1 cellular context compared by ENCODE assay signal in the genomic region with DNA sequence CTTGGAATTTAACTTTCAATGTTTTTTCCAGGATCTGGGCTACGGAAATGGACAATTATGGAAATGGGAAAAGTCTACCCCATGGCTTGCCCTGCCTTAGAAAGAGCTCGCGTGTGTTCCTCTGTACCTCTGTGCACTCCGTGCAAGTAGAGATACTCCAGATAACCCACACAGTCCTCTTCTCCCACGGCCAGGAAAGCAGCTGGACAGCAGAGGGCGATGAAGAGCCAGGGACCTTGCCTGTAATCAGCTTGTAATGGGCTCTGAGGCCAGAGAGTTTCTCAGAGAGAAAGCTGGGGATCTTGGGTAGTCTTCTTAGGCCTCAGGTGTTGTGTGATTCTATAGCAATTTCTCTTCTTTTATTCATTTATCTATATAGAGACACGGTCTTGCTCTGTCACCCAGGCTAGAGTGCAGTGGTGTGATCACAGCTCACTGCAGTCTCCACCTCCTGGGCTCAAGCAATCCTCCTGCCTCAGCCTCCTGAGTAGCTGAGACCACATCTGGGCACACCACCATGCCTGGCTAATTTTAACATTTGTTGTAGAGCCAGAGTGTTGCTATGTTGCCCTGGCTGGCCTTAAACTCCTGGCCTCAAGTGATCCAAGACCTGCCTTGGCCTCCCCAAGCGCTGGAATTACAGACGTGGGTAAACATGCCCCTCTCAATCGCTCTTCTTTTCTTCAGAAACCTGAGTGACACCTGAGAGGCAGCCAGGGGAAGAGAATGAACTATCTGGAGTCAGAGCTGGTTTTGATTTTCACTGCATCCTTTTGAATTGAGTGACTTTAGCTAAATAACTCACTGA.
TF ChIP-seq lines count a peak whose summit lies in the region.

No MANE protein-coding gene starts in this region.

TF ChIP-seq in K562, 482 proteins besides CTCF, POLR2A, EP300 and RAD21:
- peak; percentile 28; the same call in 1 of the 2 replicates for TF ChIP-seq JUND (IDR thresholded peaks at IDR 0.05; ENCODE audit: borderline replicate concordance, low read depth, low read length)
- TF ChIP-seq JUND (tag; IDR thresholded peaks at IDR 0.05; ENCODE audit: borderline replicate concordance, low read depth, low read length), result no peak; the same call in 2 of the 3 replicates
- TF ChIP-seq ARID2 (IDR thresholded peaks at IDR 0.05), result peak; percentile 77
- peak; percentile 15; the same call in 1 of the 2 replicates for TF ChIP-seq MYC (IDR thresholded peaks at IDR 0.05; ENCODE audit: low read depth, low read length)
- TF ChIP-seq MYC (CRISPR knock-in tag; IDR thresholded peaks at IDR 0.05; ENCODE audit: borderline replicate concordance, low read depth), result no peak
- TF ChIP-seq, protein P1, sequence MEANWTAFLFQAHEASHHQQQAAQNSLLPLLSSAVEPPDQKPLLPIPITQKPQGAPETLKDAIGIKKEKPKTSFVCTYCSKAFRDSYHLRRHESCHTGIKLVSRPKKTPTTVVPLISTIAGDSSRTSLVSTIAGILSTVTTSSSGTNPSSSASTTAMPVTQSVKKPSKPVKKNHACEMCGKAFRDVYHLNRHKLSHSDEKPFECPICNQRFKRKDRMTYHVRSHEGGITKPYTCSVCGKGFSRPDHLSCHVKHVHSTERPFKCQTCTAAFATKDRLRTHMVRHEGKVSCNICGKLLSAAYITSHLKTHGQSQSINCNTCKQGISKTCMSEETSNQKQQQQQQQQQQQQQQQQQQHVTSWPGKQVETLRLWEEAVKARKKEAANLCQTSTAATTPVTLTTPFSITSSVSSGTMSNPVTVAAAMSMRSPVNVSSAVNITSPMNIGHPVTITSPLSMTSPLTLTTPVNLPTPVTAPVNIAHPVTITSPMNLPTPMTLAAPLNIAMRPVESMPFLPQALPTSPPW (CRISPR knock-in tag; IDR thresholded peaks at IDR 0.05), result peak; percentile 37; the same call in 1 of the 2 replicates
- TF ChIP-seq XRCC5 (IDR thresholded peaks at IDR 0.05; ENCODE audit: low read depth, low read length), result 0 out of 2 replicates have a peak, but pooled peaks have one; percentile 30
- TF ChIP-seq, protein P2, sequence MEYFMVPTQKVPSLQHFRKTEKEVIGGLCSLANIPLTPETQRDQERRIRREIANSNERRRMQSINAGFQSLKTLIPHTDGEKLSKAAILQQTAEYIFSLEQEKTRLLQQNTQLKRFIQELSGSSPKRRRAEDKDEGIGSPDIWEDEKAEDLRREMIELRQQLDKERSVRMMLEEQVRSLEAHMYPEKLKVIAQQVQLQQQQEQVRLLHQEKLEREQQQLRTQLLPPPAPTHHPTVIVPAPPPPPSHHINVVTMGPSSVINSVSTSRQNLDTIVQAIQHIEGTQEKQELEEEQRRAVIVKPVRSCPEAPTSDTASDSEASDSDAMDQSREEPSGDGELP (CRISPR knock-in tag; IDR thresholded peaks at IDR 0.05; ENCODE audit: borderline replicate concordance), result peak; percentile 40; the same call in 1 of the 2 replicates
- peak; percentile 71; the same call in 1 of the 2 replicates for TF ChIP-seq SMAD3 (CRISPR knock-in tag; conservative IDR thresholded peaks at IDR 0.05)
- no peak for TF ChIP-seq ZNF175 (CRISPR knock-in tag; IDR thresholded peaks at IDR 0.05; ENCODE audit: low read depth)
- TF ChIP-seq, protein P3, sequence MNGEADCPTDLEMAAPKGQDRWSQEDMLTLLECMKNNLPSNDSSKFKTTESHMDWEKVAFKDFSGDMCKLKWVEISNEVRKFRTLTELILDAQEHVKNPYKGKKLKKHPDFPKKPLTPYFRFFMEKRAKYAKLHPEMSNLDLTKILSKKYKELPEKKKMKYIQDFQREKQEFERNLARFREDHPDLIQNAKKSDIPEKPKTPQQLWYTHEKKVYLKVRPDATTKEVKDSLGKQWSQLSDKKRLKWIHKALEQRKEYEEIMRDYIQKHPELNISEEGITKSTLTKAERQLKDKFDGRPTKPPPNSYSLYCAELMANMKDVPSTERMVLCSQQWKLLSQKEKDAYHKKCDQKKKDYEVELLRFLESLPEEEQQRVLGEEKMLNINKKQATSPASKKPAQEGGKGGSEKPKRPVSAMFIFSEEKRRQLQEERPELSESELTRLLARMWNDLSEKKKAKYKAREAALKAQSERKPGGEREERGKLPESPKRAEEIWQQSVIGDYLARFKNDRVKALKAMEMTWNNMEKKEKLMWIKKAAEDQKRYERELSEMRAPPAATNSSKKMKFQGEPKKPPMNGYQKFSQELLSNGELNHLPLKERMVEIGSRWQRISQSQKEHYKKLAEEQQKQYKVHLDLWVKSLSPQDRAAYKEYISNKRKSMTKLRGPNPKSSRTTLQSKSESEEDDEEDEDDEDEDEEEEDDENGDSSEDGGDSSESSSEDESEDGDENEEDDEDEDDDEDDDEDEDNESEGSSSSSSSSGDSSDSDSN (IDR thresholded peaks at IDR 0.05; ENCODE audit: borderline replicate concordance in 1 of 2, low read depth in 2 of 2, low read length in 2 of 2), result 0 out of 4 replicates have a peak, but pooled peaks of 1 of the 2 experiments have one; percentile 44
- TF ChIP-seq RB1 (IDR thresholded peaks at IDR 0.05; ENCODE audit: low read depth), result peak; percentile 80
- 0 out of 2 replicates have a peak, but pooled peaks have one; percentile 34 for TF ChIP-seq ESRRA (IDR thresholded peaks at IDR 0.05; ENCODE audit: borderline replicate concordance, low read depth)
- TF ChIP-seq, protein P4, sequence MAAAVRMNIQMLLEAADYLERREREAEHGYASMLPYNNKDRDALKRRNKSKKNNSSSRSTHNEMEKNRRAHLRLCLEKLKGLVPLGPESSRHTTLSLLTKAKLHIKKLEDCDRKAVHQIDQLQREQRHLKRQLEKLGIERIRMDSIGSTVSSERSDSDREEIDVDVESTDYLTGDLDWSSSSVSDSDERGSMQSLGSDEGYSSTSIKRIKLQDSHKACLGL (CRISPR knock-in tag; IDR thresholded peaks at IDR 0.05; ENCODE audit: borderline replicate concordance, poor library complexity, severe bottlenecking), result no peak
- TF ChIP-seq, protein P5, sequence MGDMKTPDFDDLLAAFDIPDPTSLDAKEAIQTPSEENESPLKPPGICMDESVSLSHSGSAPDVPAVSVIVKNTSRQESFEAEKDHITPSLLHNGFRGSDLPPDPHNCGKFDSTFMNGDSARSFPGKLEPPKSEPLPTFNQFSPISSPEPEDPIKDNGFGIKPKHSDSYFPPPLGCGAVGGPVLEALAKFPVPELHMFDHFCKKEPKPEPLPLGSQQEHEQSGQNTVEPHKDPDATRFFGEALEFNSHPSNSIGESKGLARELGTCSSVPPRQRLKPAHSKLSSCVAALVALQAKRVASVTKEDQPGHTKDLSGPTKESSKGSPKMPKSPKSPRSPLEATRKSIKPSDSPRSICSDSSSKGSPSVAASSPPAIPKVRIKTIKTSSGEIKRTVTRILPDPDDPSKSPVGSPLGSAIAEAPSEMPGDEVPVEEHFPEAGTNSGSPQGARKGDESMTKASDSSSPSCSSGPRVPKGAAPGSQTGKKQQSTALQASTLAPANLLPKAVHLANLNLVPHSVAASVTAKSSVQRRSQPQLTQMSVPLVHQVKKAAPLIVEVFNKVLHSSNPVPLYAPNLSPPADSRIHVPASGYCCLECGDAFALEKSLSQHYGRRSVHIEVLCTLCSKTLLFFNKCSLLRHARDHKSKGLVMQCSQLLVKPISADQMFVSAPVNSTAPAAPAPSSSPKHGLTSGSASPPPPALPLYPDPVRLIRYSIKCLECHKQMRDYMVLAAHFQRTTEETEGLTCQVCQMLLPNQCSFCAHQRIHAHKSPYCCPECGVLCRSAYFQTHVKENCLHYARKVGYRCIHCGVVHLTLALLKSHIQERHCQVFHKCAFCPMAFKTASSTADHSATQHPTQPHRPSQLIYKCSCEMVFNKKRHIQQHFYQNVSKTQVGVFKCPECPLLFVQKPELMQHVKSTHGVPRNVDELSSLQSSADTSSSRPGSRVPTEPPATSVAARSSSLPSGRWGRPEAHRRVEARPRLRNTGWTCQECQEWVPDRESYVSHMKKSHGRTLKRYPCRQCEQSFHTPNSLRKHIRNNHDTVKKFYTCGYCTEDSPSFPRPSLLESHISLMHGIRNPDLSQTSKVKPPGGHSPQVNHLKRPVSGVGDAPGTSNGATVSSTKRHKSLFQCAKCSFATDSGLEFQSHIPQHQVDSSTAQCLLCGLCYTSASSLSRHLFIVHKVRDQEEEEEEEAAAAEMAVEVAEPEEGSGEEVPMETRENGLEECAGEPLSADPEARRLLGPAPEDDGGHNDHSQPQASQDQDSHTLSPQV (IDR thresholded peaks at IDR 0.05), result no peak
- TF ChIP-seq GATA2 (CRISPR knock-in tag; IDR thresholded peaks at IDR 0.05), result peak; percentile 68; the same call in 1 of the 2 replicates
- 0 out of 2 replicates have a peak, but pooled peaks have one; percentile 28 for TF ChIP-seq NBN (IDR thresholded peaks at IDR 0.05; ENCODE audit: low read depth)
- TF ChIP-seq, protein P6, sequence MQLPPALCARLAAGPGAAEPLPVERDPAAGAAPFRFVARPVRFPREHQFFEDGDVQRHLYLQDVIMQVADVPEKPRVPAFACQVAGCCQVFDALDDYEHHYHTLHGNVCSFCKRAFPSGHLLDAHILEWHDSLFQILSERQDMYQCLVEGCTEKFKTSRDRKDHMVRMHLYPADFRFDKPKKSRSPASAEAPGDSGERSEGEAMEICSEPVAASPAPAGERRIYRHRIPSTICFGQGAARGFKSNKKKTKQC (CRISPR knock-in tag; IDR thresholded peaks at IDR 0.05), result no peak
- peak; percentile 54; the same call in 1 of the 2 replicates for TF ChIP-seq KLF16 (IDR thresholded peaks at IDR 0.05)
- TF ChIP-seq ARNT (IDR thresholded peaks at IDR 0.05), result 0 out of 4 replicates have a peak, but pooled peaks of 1 of the 2 experiments have one; percentile 16
- TF ChIP-seq, protein P7, sequence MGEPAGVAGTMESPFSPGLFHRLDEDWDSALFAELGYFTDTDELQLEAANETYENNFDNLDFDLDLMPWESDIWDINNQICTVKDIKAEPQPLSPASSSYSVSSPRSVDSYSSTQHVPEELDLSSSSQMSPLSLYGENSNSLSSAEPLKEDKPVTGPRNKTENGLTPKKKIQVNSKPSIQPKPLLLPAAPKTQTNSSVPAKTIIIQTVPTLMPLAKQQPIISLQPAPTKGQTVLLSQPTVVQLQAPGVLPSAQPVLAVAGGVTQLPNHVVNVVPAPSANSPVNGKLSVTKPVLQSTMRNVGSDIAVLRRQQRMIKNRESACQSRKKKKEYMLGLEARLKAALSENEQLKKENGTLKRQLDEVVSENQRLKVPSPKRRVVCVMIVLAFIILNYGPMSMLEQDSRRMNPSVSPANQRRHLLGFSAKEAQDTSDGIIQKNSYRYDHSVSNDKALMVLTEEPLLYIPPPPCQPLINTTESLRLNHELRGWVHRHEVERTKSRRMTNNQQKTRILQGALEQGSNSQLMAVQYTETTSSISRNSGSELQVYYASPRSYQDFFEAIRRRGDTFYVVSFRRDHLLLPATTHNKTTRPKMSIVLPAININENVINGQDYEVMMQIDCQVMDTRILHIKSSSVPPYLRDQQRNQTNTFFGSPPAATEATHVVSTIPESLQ (CRISPR knock-in tag; IDR thresholded peaks at IDR 0.05), result no peak
- TF ChIP-seq SMC3 (conservative IDR thresholded peaks at IDR 0.05; ENCODE audit: insufficient read depth, low read depth, low read length), result peak; percentile 95
- TF ChIP-seq MTA3 (IDR thresholded peaks at IDR 0.05; ENCODE audit: borderline replicate concordance), result peak; percentile 32; the same call in 1 of the 2 replicates
- TF ChIP-seq MCM3 (IDR thresholded peaks at IDR 0.05), result no peak
- peak; percentile 23; the same call in 1 of the 2 replicates for TF ChIP-seq L3MBTL2 (IDR thresholded peaks at IDR 0.05)
- 0 out of 4 replicates have a peak, but pooled peaks of 1 of the 2 experiments have one; percentile 43 for TF ChIP-seq MAZ (CRISPR knock-in tag; conservative IDR thresholded peaks at IDR 0.05 in 1 of 2, IDR thresholded peaks at IDR 0.05 in 1 of 2)
- no peak for TF ChIP-seq PCBP2 (IDR thresholded peaks at IDR 0.05; ENCODE audit: low read depth, low read length, poor library complexity, severe bottlenecking)
- TF ChIP-seq CREM (IDR thresholded peaks at IDR 0.05; ENCODE audit: low read depth), result peak; percentile 58; the same call in 1 of the 2 replicates
- no peak for TF ChIP-seq TCF7L2 (IDR thresholded peaks at IDR 0.05; ENCODE audit: low read depth, low read length)
- TF ChIP-seq ZNF764 (CRISPR knock-in tag; IDR thresholded peaks at IDR 0.05; ENCODE audit: low read depth), result no peak
- peak; percentile 77 for TF ChIP-seq ZNF75A (CRISPR knock-in tag; IDR thresholded peaks at IDR 0.05)
- TF ChIP-seq ZNF766 (CRISPR knock-in tag; conservative IDR thresholded peaks at IDR 0.05), result peak; percentile 81; the same call in 1 of the 2 replicates
- TF ChIP-seq, protein P8, sequence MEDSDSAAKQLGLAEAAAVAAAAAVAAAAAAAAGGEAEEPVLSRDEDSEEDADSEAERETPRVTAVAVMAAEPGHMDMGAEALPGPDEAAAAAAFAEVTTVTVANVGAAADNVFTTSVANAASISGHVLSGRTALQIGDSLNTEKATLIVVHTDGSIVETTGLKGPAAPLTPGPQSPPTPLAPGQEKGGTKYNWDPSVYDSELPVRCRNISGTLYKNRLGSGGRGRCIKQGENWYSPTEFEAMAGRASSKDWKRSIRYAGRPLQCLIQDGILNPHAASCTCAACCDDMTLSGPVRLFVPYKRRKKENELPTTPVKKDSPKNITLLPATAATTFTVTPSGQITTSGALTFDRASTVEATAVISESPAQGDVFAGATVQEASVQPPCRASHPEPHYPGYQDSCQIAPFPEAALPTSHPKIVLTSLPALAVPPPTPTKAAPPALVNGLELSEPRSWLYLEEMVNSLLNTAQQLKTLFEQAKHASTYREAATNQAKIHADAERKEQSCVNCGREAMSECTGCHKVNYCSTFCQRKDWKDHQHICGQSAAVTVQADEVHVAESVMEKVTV (CRISPR knock-in tag; IDR thresholded peaks at IDR 0.05), result peak; percentile 71
- no peak for TF ChIP-seq ZC3H4 (CRISPR knock-in tag; IDR thresholded peaks at IDR 0.05; ENCODE audit: borderline replicate concordance)
- TF ChIP-seq CTBP1 (IDR thresholded peaks at IDR 0.05; ENCODE audit: borderline replicate concordance), result peak; percentile 27; the same call in 1 of the 2 replicates
- peak; percentile 42; the same call in 1 of the 2 replicates for TF ChIP-seq SMARCA4 (IDR thresholded peaks at IDR 0.05)
- TF ChIP-seq MED1 (CRISPR knock-in tag; IDR thresholded peaks at IDR 0.05; ENCODE audit: borderline replicate concordance), result no peak
- TF ChIP-seq GATAD2A (IDR thresholded peaks at IDR 0.05), result no peak
TF ChIP-seq in K562: peak in this region for 24.
